ENCODE assay signal across 8 cellular contexts in the genomic region with DNA sequence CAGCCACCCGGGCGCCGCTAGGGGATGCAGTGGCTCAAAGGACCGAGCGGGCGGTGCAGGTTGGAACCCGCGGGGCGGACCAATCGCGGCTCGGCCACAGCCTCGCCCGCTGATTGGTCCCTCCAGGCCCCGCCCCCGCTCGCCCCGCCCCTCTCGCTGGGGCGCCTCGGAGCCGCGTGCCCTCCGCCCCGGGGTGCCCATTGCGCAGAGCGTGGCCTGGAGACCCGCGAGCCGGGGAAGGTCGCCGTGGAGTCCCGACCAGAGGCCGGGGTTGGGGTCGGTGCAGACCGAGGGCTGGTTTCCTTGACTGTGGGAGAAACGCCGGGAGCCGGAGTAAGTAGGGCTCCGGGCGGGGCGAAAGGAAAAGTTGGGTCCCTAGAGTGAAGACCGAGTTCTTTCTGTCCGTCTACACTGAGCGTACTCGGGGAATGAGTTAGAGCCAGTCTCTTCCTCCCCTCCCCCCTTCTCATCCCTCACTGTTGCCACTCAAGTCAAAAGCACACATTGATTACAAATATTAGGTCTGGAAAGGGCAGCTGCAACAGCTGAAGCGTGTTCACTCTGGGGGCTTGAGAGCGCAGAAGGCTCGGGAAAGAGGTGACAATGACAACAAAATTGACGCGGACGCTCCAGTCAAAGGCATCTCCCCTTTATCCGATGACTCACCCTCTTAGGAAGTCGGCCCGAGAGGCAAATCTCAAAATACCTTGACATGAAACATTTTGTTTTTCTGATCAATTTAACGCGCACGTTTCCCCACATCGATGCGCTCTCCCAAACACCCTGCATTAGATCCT. TPM values are rescaled to one million over a fixed set of nuclear protein-coding genes. Genes with fewer than 3 reads are reported as not detected.
DNase-seq lines count a peak whose midpoint lies in the region; ATAC-seq and TF ChIP-seq lines count a peak whose summit lies in the region.

No MANE protein-coding gene starts in this region.

- no peaks in the 10 kb centered on the region for H3K36me3 ChIP-seq in BJ (ENCODE audit: control insufficient read depth, insufficient read depth, low read length)
- H3K36me3 ChIP-seq in neuronal stem cell (replicated peaks in 1 of 2; ENCODE audit: control insufficient read depth in 2 of 2, insufficient read depth in 2 of 2, low read length in 2 of 2) = no peaks in the 10 kb centered on the region
- H3K36me3 ChIP-seq in subcutaneous abdominal adipose tissue (ENCODE audit: control insufficient read depth in 5 of 5, insufficient read depth in 5 of 5, low read length in 5 of 5) = peaks cover 0 to 3% (median 0%) of the 10 kb centered on the region in 5 donors

- ATAC-seq in HG03342 (IDR thresholded peaks at IDR 0.05; ENCODE audit: unreplicated experiment) = peak; percentile 70

- H3K27ac ChIP-seq in neuronal stem cell (replicated peaks; ENCODE audit: low read length) = no peak overlapping the region
- peak overlapping the region; percentile 45 for H3K27ac ChIP-seq in subcutaneous abdominal adipose tissue (ENCODE audit: low read depth, low read length)

- peaks cover 9 to 12% of the 10 kb centered on the region in 2 donors for H3K4me1 ChIP-seq in neuronal stem cell (ENCODE audit: control insufficient read depth in 2 of 2, insufficient read depth in 1 of 2, low read depth in 1 of 2, low read length in 2 of 2)
- peaks cover 0 to 90% (median 65%) of the 10 kb centered on the region in 5 donors for H3K4me1 ChIP-seq in subcutaneous abdominal adipose tissue (ENCODE audit: control insufficient read depth in 5 of 5, insufficient read depth in 5 of 5, low read length in 5 of 5)

- no peaks in the 10 kb centered on the region for H3K79me1 ChIP-seq in neuronal stem cell (ENCODE audit: low read depth, low read length)

- peak overlapping the region; percentile 60 for H3K9ac ChIP-seq in neuronal stem cell (ENCODE audit: low read depth, low read length, poor library complexity)
- peak overlapping the region in 4 of 5 donors; percentile 3 to 53 (median 31) for H3K9ac ChIP-seq in subcutaneous abdominal adipose tissue (ENCODE audit: low read length in 5 of 5)

- peak overlapping the region; percentile 48 for H3K18ac ChIP-seq in neuronal stem cell (ENCODE audit: low read length)

- H3K9me3 ChIP-seq in neuronal stem cell (replicated peaks in 1 of 2; ENCODE audit: control insufficient read depth in 2 of 2, insufficient read depth in 1 of 2, low read depth in 1 of 2, low read length in 2 of 2) = no peaks in the 10 kb centered on the region
- no peaks in the 10 kb centered on the region for H3K9me3 ChIP-seq in subcutaneous abdominal adipose tissue (ENCODE audit: control insufficient read depth in 5 of 5, low read length in 5 of 5)

- TF ChIP-seq CTCF in BJ (IDR thresholded peaks at IDR 0.05; ENCODE audit: insufficient read depth, low read depth, low read length) = peak; percentile 91; the same call in 1 of the 2 replicates
- TF ChIP-seq CTCF in fibroblast of villous mesenchyme (IDR thresholded peaks at IDR 0.05; ENCODE audit: insufficient read depth, low read depth, low read length) = peak; percentile 85

- H3K27me3 ChIP-seq in BJ (ENCODE audit: control insufficient read depth, insufficient read depth, low read length) = peaks cover 42% of the 10 kb centered on the region
- peaks cover 59 to 97% (median 93%) of the 10 kb centered on the region in 3 experiments for H3K27me3 ChIP-seq in neuronal stem cell (ENCODE audit: control insufficient read depth in 3 of 3, insufficient read depth in 3 of 3, low read depth in 1 of 3, low read length in 3 of 3)
- H3K27me3 ChIP-seq in subcutaneous abdominal adipose tissue (ENCODE audit: control insufficient read depth in 5 of 5, insufficient read depth in 4 of 5, low read length in 5 of 5) = peaks cover 35 to 47% (median 41%) of the 10 kb centered on the region in 5 donors

- DNase-seq in BJ (ENCODE audit: low read depth) (no peak), OCI-M2 (lab: John Stamatoyannopoulos, UW; ENCODE audit: unreplicated experiment) (peak; percentile 43), activated T-helper 1 cell treated with Interleukin-2 at 50 U/mL for 16 hours (ENCODE audit: low read depth) (peak; percentile 90), fibroblast of villous mesenchyme (ENCODE audit: low read depth) (peak; percentile 75), neuronal stem cell (ENCODE audit: low spot score) (peak; percentile 85)

- TF ChIP-seq POLR2A in GM19099 (IDR thresholded peaks at IDR 0.05; ENCODE audit: extremely low read depth, insufficient read length, low read depth) = peak; percentile 60

- no peak overlapping the region for H2BK12ac ChIP-seq in neuronal stem cell (ENCODE audit: low read length)

- POLR2A ChIA-PET in BJ (lab: Charles Lee) = no interaction called here

- no peak overlapping the region for H3K4ac ChIP-seq in neuronal stem cell (ENCODE audit: low read length)

- CTCF ChIA-PET in BJ (lab: Yijun Ruan, JAX) = interaction anchor here (0.6 to 1.8 kb wide), 4 partner anchors 11 to 1160 kb away, joined by 3 to 5 read pairs (median 4); no protein-coding TSS in a partner anchor

- H3K4me2 ChIP-seq in neuronal stem cell (ENCODE audit: insufficient read depth, low read length, poor library complexity, severe bottlenecking) = peak overlapping the region; percentile 97

- no peak overlapping the region for H2AK5ac ChIP-seq in neuronal stem cell (ENCODE audit: low read depth, low read length)

- H3K14ac ChIP-seq in neuronal stem cell (ENCODE audit: low read length) = no peak overlapping the region

- no peak overlapping the region for H2BK5ac ChIP-seq in neuronal stem cell (ENCODE audit: low read length)

- no peak overlapping the region for H4K91ac ChIP-seq in neuronal stem cell (ENCODE audit: low read depth, low read length, poor library complexity)

- H4K8ac ChIP-seq in neuronal stem cell (ENCODE audit: low read depth, low read length) = no peak overlapping the region

- H2BK15ac ChIP-seq in neuronal stem cell (ENCODE audit: low read length) = no peak overlapping the region

- no peak overlapping the region for H3K23ac ChIP-seq in neuronal stem cell (ENCODE audit: low read depth, low read length, poor library complexity)

- WGBS in neuronal stem cell (ENCODE audit: extremely low coverage in 2 of 2, insufficient read length in 2 of 2, insufficient replicate concordance in 1 of 2), 2 donors = no CpG with 5 or more reads among the region's 60 CpGs

- peak overlapping the region; percentile 95 for H2AFZ ChIP-seq in neuronal stem cell (ENCODE audit: low read length)

- H3K4me3 ChIP-seq in BJ (ENCODE audit: low read depth, low read length) (peak overlapping the region; percentile 52), fibroblast of villous mesenchyme (ENCODE audit: low read depth, low read length) (peak overlapping the region; percentile 59), neuronal stem cell (ENCODE audit: low read length in 2 of 2) (peak overlapping the region; percentile 51 to 74), subcutaneous abdominal adipose tissue (ENCODE audit: low read depth in 1 of 5, low read length in 5 of 5) (peak overlapping the region; percentile 70 to 85 (median 77))

- H2BK120ac ChIP-seq in neuronal stem cell (ENCODE audit: low read depth, low read length) = no peak overlapping the region

RNA-seq across cellular contexts. Expression of gene GATA3, which starts 0.8 kb away (rescaled TPM):
- 0.06 and 0.09 TPM in 2 replicates for polyA plus RNA-seq in BJ (2011; rRNA removed)
- polyA minus RNA-seq in BJ (2011; rRNA and poly(A)+ RNA removed) = 0.05 TPM in 1 of 2 replicates, not detected in the other
- not detected in 2 replicates for total RNA-seq in fibroblast of villous mesenchyme
- 0.33 TPM for polyA plus RNA-seq in neuronal stem cell (2013, experiment 1 of 2)
- 0.40 TPM for polyA plus RNA-seq in neuronal stem cell (2013, experiment 2 of 2)
